Comparison of ENCODE assay signal across 3 cellular contexts in the genomic region with DNA sequence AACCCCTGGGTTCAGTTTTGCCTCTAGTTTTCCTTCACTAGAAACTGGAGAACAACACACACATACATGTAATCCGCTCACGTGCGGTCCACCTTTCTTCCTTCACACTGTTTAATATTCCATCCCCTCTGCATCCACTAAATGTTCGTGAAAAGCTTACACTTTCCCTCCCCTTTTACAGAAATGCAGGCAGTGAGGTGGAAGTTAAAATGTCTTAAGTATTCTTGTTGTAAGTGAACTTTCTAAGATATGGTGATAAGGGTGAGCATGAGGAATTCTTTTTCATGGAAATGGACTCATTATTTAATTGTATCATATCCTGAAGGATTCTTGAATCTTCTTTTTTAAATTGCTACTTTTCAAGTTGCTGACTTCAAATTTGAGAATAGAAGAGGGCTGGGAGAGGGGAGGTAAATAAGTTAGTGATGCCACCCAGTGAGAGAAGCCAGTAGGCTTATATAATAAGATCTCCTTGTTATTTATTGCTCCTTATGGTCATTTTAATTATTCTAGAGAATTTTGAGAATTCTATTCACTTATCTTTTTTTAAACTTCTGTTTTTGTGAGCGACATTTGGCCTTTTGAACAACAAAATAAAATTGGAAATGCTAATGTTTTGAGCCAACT.
TF ChIP-seq lines count a peak whose summit lies in the region.

No MANE protein-coding gene starts in this region.

TF ChIP-seq in IMR-90, 13 proteins besides CTCF, POLR2A, EP300 and RAD21:
- TF ChIP-seq CEBPB (IDR thresholded peaks at IDR 0.05; ENCODE audit: low read depth, low read length): no peak
- TF ChIP-seq NFE2L2 (IDR thresholded peaks at IDR 0.05; ENCODE audit: low read depth, low read length): no peak
- no peak for TF ChIP-seq BHLHE40 (IDR thresholded peaks at IDR 0.05; ENCODE audit: low read depth, low read length)
- no peak for TF ChIP-seq CHD1 (IDR thresholded peaks at IDR 0.05; ENCODE audit: low read depth, low read length)
- TF ChIP-seq MAFK (IDR thresholded peaks at IDR 0.05; ENCODE audit: low read depth, low read length): no peak
- no peak for TF ChIP-seq SMC3 (IDR thresholded peaks at IDR 0.05; ENCODE audit: low read depth, low read length)
- no peak for TF ChIP-seq MXI1 (IDR thresholded peaks at IDR 0.05; ENCODE audit: borderline replicate concordance, low read depth, low read length)
- TF ChIP-seq, protein P1, sequence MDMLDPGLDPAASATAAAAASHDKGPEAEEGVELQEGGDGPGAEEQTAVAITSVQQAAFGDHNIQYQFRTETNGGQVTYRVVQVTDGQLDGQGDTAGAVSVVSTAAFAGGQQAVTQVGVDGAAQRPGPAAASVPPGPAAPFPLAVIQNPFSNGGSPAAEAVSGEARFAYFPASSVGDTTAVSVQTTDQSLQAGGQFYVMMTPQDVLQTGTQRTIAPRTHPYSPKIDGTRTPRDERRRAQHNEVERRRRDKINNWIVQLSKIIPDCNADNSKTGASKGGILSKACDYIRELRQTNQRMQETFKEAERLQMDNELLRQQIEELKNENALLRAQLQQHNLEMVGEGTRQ (IDR thresholded peaks at IDR 0.05; ENCODE audit: low read depth, low read length): no peak
- TF ChIP-seq RCOR1 (IDR thresholded peaks at IDR 0.05; ENCODE audit: insufficient replicate concordance, low read length): no peak
- TF ChIP-seq, protein P2, sequence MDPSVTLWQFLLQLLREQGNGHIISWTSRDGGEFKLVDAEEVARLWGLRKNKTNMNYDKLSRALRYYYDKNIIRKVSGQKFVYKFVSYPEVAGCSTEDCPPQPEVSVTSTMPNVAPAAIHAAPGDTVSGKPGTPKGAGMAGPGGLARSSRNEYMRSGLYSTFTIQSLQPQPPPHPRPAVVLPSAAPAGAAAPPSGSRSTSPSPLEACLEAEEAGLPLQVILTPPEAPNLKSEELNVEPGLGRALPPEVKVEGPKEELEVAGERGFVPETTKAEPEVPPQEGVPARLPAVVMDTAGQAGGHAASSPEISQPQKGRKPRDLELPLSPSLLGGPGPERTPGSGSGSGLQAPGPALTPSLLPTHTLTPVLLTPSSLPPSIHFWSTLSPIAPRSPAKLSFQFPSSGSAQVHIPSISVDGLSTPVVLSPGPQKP (IDR thresholded peaks at IDR 0.05; ENCODE audit: borderline replicate concordance, low read depth, low read length): no peak
- TF ChIP-seq RFX5 (IDR thresholded peaks at IDR 0.05; ENCODE audit: low read depth, low read length): no peak
- no peak for TF ChIP-seq MAZ (IDR thresholded peaks at IDR 0.05; ENCODE audit: borderline replicate concordance, low read depth, low read length)

TF ChIP-seq in H1, 55 proteins besides CTCF, POLR2A, EP300 and RAD21:
- TF ChIP-seq, protein P3, sequence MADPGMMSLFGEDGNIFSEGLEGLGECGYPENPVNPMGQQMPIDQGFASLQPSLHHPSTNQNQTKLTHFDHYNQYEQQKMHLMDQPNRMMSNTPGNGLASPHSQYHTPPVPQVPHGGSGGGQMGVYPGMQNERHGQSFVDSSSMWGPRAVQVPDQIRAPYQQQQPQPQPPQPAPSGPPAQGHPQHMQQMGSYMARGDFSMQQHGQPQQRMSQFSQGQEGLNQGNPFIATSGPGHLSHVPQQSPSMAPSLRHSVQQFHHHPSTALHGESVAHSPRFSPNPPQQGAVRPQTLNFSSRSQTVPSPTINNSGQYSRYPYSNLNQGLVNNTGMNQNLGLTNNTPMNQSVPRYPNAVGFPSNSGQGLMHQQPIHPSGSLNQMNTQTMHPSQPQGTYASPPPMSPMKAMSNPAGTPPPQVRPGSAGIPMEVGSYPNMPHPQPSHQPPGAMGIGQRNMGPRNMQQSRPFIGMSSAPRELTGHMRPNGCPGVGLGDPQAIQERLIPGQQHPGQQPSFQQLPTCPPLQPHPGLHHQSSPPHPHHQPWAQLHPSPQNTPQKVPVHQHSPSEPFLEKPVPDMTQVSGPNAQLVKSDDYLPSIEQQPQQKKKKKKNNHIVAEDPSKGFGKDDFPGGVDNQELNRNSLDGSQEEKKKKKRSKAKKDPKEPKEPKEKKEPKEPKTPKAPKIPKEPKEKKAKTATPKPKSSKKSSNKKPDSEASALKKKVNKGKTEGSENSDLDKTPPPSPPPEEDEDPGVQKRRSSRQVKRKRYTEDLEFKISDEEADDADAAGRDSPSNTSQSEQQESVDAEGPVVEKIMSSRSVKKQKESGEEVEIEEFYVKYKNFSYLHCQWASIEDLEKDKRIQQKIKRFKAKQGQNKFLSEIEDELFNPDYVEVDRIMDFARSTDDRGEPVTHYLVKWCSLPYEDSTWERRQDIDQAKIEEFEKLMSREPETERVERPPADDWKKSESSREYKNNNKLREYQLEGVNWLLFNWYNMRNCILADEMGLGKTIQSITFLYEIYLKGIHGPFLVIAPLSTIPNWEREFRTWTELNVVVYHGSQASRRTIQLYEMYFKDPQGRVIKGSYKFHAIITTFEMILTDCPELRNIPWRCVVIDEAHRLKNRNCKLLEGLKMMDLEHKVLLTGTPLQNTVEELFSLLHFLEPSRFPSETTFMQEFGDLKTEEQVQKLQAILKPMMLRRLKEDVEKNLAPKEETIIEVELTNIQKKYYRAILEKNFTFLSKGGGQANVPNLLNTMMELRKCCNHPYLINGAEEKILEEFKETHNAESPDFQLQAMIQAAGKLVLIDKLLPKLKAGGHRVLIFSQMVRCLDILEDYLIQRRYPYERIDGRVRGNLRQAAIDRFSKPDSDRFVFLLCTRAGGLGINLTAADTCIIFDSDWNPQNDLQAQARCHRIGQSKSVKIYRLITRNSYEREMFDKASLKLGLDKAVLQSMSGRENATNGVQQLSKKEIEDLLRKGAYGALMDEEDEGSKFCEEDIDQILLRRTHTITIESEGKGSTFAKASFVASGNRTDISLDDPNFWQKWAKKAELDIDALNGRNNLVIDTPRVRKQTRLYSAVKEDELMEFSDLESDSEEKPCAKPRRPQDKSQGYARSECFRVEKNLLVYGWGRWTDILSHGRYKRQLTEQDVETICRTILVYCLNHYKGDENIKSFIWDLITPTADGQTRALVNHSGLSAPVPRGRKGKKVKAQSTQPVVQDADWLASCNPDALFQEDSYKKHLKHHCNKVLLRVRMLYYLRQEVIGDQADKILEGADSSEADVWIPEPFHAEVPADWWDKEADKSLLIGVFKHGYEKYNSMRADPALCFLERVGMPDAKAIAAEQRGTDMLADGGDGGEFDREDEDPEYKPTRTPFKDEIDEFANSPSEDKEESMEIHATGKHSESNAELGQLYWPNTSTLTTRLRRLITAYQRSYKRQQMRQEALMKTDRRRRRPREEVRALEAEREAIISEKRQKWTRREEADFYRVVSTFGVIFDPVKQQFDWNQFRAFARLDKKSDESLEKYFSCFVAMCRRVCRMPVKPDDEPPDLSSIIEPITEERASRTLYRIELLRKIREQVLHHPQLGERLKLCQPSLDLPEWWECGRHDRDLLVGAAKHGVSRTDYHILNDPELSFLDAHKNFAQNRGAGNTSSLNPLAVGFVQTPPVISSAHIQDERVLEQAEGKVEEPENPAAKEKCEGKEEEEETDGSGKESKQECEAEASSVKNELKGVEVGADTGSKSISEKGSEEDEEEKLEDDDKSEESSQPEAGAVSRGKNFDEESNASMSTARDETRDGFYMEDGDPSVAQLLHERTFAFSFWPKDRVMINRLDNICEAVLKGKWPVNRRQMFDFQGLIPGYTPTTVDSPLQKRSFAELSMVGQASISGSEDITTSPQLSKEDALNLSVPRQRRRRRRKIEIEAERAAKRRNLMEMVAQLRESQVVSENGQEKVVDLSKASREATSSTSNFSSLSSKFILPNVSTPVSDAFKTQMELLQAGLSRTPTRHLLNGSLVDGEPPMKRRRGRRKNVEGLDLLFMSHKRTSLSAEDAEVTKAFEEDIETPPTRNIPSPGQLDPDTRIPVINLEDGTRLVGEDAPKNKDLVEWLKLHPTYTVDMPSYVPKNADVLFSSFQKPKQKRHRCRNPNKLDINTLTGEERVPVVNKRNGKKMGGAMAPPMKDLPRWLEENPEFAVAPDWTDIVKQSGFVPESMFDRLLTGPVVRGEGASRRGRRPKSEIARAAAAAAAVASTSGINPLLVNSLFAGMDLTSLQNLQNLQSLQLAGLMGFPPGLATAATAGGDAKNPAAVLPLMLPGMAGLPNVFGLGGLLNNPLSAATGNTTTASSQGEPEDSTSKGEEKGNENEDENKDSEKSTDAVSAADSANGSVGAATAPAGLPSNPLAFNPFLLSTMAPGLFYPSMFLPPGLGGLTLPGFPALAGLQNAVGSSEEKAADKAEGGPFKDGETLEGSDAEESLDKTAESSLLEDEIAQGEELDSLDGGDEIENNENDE (IDR thresholded peaks at IDR 0.05; ENCODE audit: insufficient replicate concordance, low read length): peak; percentile 32
- no peak for TF ChIP-seq CBX8 (IDR thresholded peaks at IDR 0.05; ENCODE audit: borderline replicate concordance, low read depth, low read length)
- no peak for TF ChIP-seq SIN3A (conservative IDR thresholded peaks at IDR 0.05 in 1 of 2, IDR thresholded peaks at IDR 0.05 in 1 of 2; ENCODE audit: low read depth in 1 of 2, low read length in 2 of 2)
- TF ChIP-seq BACH1 (IDR thresholded peaks at IDR 0.05; ENCODE audit: low read length): no peak
- TF ChIP-seq POLR2AphosphoS5 (IDR thresholded peaks at IDR 0.05; ENCODE audit: low read depth, low read length): no peak
- TF ChIP-seq JUN (IDR thresholded peaks at IDR 0.05; ENCODE audit: low read depth, low read length): no peak
- TF ChIP-seq CHD2 (IDR thresholded peaks at IDR 0.05; ENCODE audit: low read length): no peak

TF ChIP-seq in neural cell, 6 proteins besides CTCF, POLR2A, EP300 and RAD21:
- TF ChIP-seq, protein P4, sequence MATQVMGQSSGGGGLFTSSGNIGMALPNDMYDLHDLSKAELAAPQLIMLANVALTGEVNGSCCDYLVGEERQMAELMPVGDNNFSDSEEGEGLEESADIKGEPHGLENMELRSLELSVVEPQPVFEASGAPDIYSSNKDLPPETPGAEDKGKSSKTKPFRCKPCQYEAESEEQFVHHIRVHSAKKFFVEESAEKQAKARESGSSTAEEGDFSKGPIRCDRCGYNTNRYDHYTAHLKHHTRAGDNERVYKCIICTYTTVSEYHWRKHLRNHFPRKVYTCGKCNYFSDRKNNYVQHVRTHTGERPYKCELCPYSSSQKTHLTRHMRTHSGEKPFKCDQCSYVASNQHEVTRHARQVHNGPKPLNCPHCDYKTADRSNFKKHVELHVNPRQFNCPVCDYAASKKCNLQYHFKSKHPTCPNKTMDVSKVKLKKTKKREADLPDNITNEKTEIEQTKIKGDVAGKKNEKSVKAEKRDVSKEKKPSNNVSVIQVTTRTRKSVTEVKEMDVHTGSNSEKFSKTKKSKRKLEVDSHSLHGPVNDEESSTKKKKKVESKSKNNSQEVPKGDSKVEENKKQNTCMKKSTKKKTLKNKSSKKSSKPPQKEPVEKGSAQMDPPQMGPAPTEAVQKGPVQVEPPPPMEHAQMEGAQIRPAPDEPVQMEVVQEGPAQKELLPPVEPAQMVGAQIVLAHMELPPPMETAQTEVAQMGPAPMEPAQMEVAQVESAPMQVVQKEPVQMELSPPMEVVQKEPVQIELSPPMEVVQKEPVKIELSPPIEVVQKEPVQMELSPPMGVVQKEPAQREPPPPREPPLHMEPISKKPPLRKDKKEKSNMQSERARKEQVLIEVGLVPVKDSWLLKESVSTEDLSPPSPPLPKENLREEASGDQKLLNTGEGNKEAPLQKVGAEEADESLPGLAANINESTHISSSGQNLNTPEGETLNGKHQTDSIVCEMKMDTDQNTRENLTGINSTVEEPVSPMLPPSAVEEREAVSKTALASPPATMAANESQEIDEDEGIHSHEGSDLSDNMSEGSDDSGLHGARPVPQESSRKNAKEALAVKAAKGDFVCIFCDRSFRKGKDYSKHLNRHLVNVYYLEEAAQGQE (IDR thresholded peaks at IDR 0.05; ENCODE audit: borderline replicate concordance): no peak
- TF ChIP-seq EZH2 (IDR thresholded peaks at IDR 0.05; ENCODE audit: borderline replicate concordance, insufficient read depth, low read length, poor library complexity, severe bottlenecking) (no peak), POLR2AphosphoS5 (IDR thresholded peaks at IDR 0.05) (no peak), TAF1 (IDR thresholded peaks at IDR 0.05; ENCODE audit: low read depth) (no peak), SMC3 (conservative IDR thresholded peaks at IDR 0.05; ENCODE audit: poor library complexity) (no peak), MXI1 (conservative IDR thresholded peaks at IDR 0.05; ENCODE audit: poor library complexity, severe bottlenecking) (no peak)
